In genomic region chr5:65108786-65109743, GRCh38 we compare ENCODE assay signal across 27 cellular contexts.
A peak's percentile ranks its signal among the peaks of the same experiment; 100 is the strongest.
DNase-seq lines count a peak whose midpoint lies in the region; ATAC-seq, FAIRE-seq and TF ChIP-seq lines count a peak whose summit lies in the region.
"Had no signal": no experiment of that assay in that cellular context is flagged by ENCODE, and none has a peak within 500 bp of the region (broad histone marks: within the 10 kb centered on the region; RNA-seq: fewer than 3 reads in every experiment).

No MANE protein-coding gene starts in this region.

- H3K27me3 ChIP-seq in endothelial cell of umbilical vein (ENCODE audit: control insufficient read depth in 2 of 2, insufficient read depth in 2 of 2, low read length in 2 of 2): no peaks in the 10 kb centered on the region
- H3K27me3 ChIP-seq in endodermal cell (ENCODE audit: control insufficient read depth, insufficient read depth, low read length, poor library complexity, severe bottlenecking): no peaks in the 10 kb centered on the region
- H3K27me3 ChIP-seq: adrenal gland, heart right ventricle, left lung, ovary, right atrium auricular region, testis had no signal

- POLR2A ChIA-PET in endothelial cell of umbilical vein (lab: Charles Lee): no interaction called here

- dilution Hi-C loops in endothelial cell of umbilical vein (cut with MboI; ENCODE audit: extremely low pct_ligation_motif_present, low sequenced_read_pairs): no loop called here

- H2AFZ ChIP-seq in endothelial cell of umbilical vein (ENCODE audit: low read depth, low read length): no peak overlapping the region

- H3K4me3 Mint-ChIP-seq in endodermal cell: no peak overlapping the region
- H3K4me3 Mint-ChIP-seq: activated T-cell treated with anti-CD3 and anti-CD28 coated beads, Interleukin-2, amount 50 U/mL, for 72 hours; CD14-positive monocyte; mesothelial cell of epicardium; naive thymus-derived CD8-positive, alpha-beta T cell had no signal

- WGBS in endodermal cell (ENCODE audit: insufficient coverage in 1 of 2, insufficient read length in 1 of 2), 2 experiments: 81 to 90% methylated on average over 3 of the region's 3 CpGs

- no peak for TF ChIP-seq POLR2A in endothelial cell of umbilical vein (IDR thresholded peaks at IDR 0.05; ENCODE audit: low read depth, low read length)

- H3K27ac ChIP-seq in endothelial cell of umbilical vein (ENCODE audit: insufficient read depth, low read depth, low read length): no peak overlapping the region
- no peak overlapping the region for H3K27ac ChIP-seq in endodermal cell (ENCODE audit: low read depth, low read length)
- H3K27ac ChIP-seq: adrenal gland, heart right ventricle, KMS-11, left lung, ovary, right atrium auricular region, testis had no signal

- no peak for FAIRE-seq in endothelial cell of umbilical vein (lab: Jason Lieb, UNC)
- FAIRE-seq: urothelium cell line had no signal

- peaks cover 3% of the 10 kb centered on the region for H3K27me3 Mint-ChIP-seq in endodermal cell (ENCODE audit: insufficient read depth)

- no peak overlapping the region for H3K9ac ChIP-seq in endothelial cell of umbilical vein (replicated peaks; ENCODE audit: extremely low read depth, insufficient read depth, low read length)
- no peak overlapping the region for H3K9ac ChIP-seq in endodermal cell (ENCODE audit: extremely low read depth, low read length, poor library complexity, severe bottlenecking)
- H3K9ac ChIP-seq: KMS-11 had no signal

- CTCF ChIA-PET in endothelial cell of umbilical vein (lab: Charles Lee): no interaction called here

- H3K9me3 ChIP-seq in endothelial cell of umbilical vein (replicated peaks; ENCODE audit: control insufficient read depth, insufficient read depth, low read length) (no peaks in the 10 kb centered on the region), endodermal cell (ENCODE audit: control insufficient read depth, low read length) (peaks cover 9% of the 10 kb centered on the region)
- H3K9me3 ChIP-seq: adrenal gland, heart right ventricle, left lung, ovary, right atrium auricular region, testis had no signal

- H3K79me2 ChIP-seq in endothelial cell of umbilical vein (ENCODE audit: control insufficient read depth, insufficient read depth, low read length): no peaks in the 10 kb centered on the region

- H3K27ac Mint-ChIP-seq in endodermal cell: no peak overlapping the region
- H3K27ac Mint-ChIP-seq: activated T-cell treated with anti-CD3 and anti-CD28 coated beads, Interleukin-2, amount 50 U/mL, for 72 hours; CD14-positive monocyte; mesothelial cell of epicardium had no signal

- H3K4me3 ChIP-seq in endothelial cell of umbilical vein (replicated peaks in 1 of 3; ENCODE audit: insufficient read depth in 1 of 3, low read depth in 1 of 3, low read length in 3 of 3): no peak overlapping the region
- no peak overlapping the region for H3K4me3 ChIP-seq in endodermal cell (ENCODE audit: low read length)
- H3K4me3 ChIP-seq: adrenal gland, heart right ventricle, left lung, ovary, right atrium auricular region, testis had no signal

- no peaks in the 10 kb centered on the region for H4K20me1 ChIP-seq in endothelial cell of umbilical vein (replicated peaks; ENCODE audit: control insufficient read depth, extremely low read depth, insufficient read depth, low read length)

- H3K36me3 ChIP-seq in endothelial cell of umbilical vein (ENCODE audit: control insufficient read depth in 2 of 2, extremely low read depth in 1 of 2, insufficient read depth in 2 of 2, low read length in 2 of 2) (no peaks in the 10 kb centered on the region), endodermal cell (ENCODE audit: control insufficient read depth, insufficient read depth, low read length) (no peaks in the 10 kb centered on the region)
- H3K36me3 ChIP-seq: adrenal gland, heart right ventricle, left lung, ovary, right atrium auricular region had no signal

- no TSS peak for BruUV-seq in endothelial cell of umbilical vein (replicated peaks; lab: Mats Ljungman, UMichigan)

- H3K4me2 ChIP-seq in endothelial cell of umbilical vein (ENCODE audit: insufficient read depth, low read length): no peak overlapping the region
- H3K4me2 ChIP-seq: KMS-11 had no signal

- TF ChIP-seq CTCF in endothelial cell of umbilical vein (IDR thresholded peaks at IDR 0.05; ENCODE audit: extremely low read depth in 1 of 2, insufficient read depth in 1 of 2, low read depth in 1 of 2, low read length in 2 of 2) (no peak), endodermal cell (conservative IDR thresholded peaks at IDR 0.05) (no peak)

- no peaks in the 10 kb centered on the region for H3K4me1 ChIP-seq in endothelial cell of umbilical vein (ENCODE audit: control insufficient read depth, extremely low read depth, insufficient read depth, low read length)
- peaks cover under 1% of the 10 kb centered on the region for H3K4me1 ChIP-seq in endodermal cell (ENCODE audit: control insufficient read depth, insufficient read depth, low read length)
- H3K4me1 ChIP-seq: adrenal gland, left lung, right atrium auricular region, testis had no signal

- peak; percentile 76 for DNase-seq in EL
- peak; percentile 23 for DNase-seq in NCI-H226
- DNase-seq in endothelial cell of umbilical vein (ENCODE audit: low read depth, low spot score): no peak
- peak; percentile 37 for DNase-seq in non-pigmented ciliary epithelial cell (ENCODE audit: low read depth)
- DNase-seq in left cardiac atrium: no peak
- DNase-seq in retina: no peak
- DNase-seq in endodermal cell: no peak
- DNase-seq: activated CD4-positive, alpha-beta T cell treated with anti-CD3 and anti-CD28 coated beads for 48 hours; activated naive CD4-positive, alpha-beta T cell treated with Interleukin-2 at 50 U/mL for 16 hours; activated T-cell treated with anti-CD3 and anti-CD28 coated beads, Interleukin-2, amount 50 U/mL, for 72 hours; adrenal gland; dermis blood vessel endothelial cell; heart right ventricle; left lung; naive thymus-derived CD8-positive, alpha-beta T cell; NCI-H1048; NCI-H1930; NCI-H69; ovary; stimulated activated CD4-positive, alpha-beta T cell treated with anti-CD3 and anti-CD28 coated beads, Interleukin-4, amount 100 ng/mL, for 4 hours; stimulated activated naive CD4-positive, alpha-beta T cell; testis had no signal

- H3K9me1 ChIP-seq in endothelial cell of umbilical vein (replicated peaks; ENCODE audit: control insufficient read depth, extremely low read depth, insufficient read depth, low read length): no peaks in the 10 kb centered on the region

- peaks cover 11% of the 10 kb centered on the region for H3K9me3 Mint-ChIP-seq in endodermal cell
- H3K9me3 Mint-ChIP-seq: activated T-cell treated with anti-CD3 and anti-CD28 coated beads, Interleukin-2, amount 50 U/mL, for 72 hours had no signal

- no peaks in the 10 kb centered on the region for H3K36me3 Mint-ChIP-seq in endodermal cell (ENCODE audit: low read depth)
- H3K36me3 Mint-ChIP-seq: CD14-positive monocyte; mesothelial cell of epicardium; naive thymus-derived CD8-positive, alpha-beta T cell had no signal

- peaks cover 22% of the 10 kb centered on the region for H3K4me1 Mint-ChIP-seq in endodermal cell
- H3K4me1 Mint-ChIP-seq: CD14-positive monocyte had no signal

- no peak for ATAC-seq in left cardiac atrium
- ATAC-seq: activated T-cell treated with anti-CD3 and anti-CD28 coated beads, Interleukin-2, amount 50 U/mL, for 72 hours; heart right ventricle; left lung; naive thymus-derived CD8-positive, alpha-beta T cell had no signal

- intact Hi-C loops in endothelial cell of umbilical vein (cut with micrococcal nuclease) (no loop called here), left cardiac atrium (cut with DNase I) (loop anchor here (10.0 kb wide), 2 partner anchors 144 to 376 kb away; partner anchors contain the start of gene ADAMTS6 (in 1 of the 2))

TF ChIP-seq in endothelial cell of umbilical vein, 7 proteins besides CTCF, POLR2A, EP300 and RAD21:
- TF ChIP-seq JUN (IDR thresholded peaks at IDR 0.05; ENCODE audit: borderline replicate concordance, insufficient read depth, insufficient read length, low read depth) (peak; percentile 22), FOS (IDR thresholded peaks at IDR 0.05; ENCODE audit: borderline replicate concordance, insufficient read depth, low read length) (peak; percentile 65)
- TF ChIP-seq, protein P1, sequence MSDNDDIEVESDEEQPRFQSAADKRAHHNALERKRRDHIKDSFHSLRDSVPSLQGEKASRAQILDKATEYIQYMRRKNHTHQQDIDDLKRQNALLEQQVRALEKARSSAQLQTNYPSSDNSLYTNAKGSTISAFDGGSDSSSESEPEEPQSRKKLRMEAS (IDR thresholded peaks at IDR 0.05; ENCODE audit: insufficient read depth, insufficient read length): no peak

Comparison
In these comparisons a context has a peak if more than half of its experiments do, and no peak if none do; other contexts are left out.
1. DNase-seq: peak in EL (single experiment), NCI-H226 (single experiment) and non-pigmented ciliary epithelial cell (single experiment); none in endothelial cell of umbilical vein (single experiment), left cardiac atrium (single experiment), retina (single experiment) and endodermal cell (single experiment).